Comparison of ENCODE assay signal across 8 cellular contexts in genomic region chr6:31736026-31736767, GRCh38. TPM values are rescaled to one million over a fixed set of nuclear protein-coding genes. Genes with fewer than 3 reads are reported as not detected.
DNase-seq lines count a peak whose midpoint lies in the region; ATAC-seq and TF ChIP-seq lines count a peak whose summit lies in the region.

CLIC1 (minus strand) TSS chr6:31736530; CDS start chr6:31736300, 230 bp downstream.

- H3K27me3 ChIP-seq in duodenal mucosa (ENCODE audit: control insufficient read depth in 1 of 2, insufficient read depth in 2 of 2, low read length in 2 of 2) = no peaks in the 10 kb centered on the region
- no peaks in the 10 kb centered on the region for H3K27me3 ChIP-seq in lower lobe of right lung (ENCODE audit: low read depth)

- POLR2A ChIA-PET in activated CD4-positive, alpha-beta memory T cell treated with anti-CD3 and anti-CD28 coated beads, Interleukin-2, amount 10 ng/mL, durations not matched to agents 7 days and 5 days (lab: Charles Lee) = interaction anchor here (0.7 to 10.6 kb wide), 28 partner anchors 11 to 241 kb away, joined by 3 to 130 read pairs (median 21); partner anchors contain the start of genes ABHD16A, ATP6V1G2, BAG6 and CSNK2B

- in situ Hi-C loops in Caki2 (cut with HindIII; ENCODE audit: low pct_unique_long_range_greater_than_20kb, low sequenced_read_pairs) = no loop called here

- peak; percentile 89 for DNase-seq in Caki2 (ENCODE audit: low read depth)
- peak; percentile 52 for DNase-seq in NCI-H82 treated with DMSO at 0.1 percent for 48 hours (lab: John Stamatoyannopoulos, UW; ENCODE audit: unreplicated experiment)
- peak; percentile 88 for DNase-seq in activated CD4-positive, alpha-beta memory T cell treated with anti-CD3 and anti-CD28 coated beads, Interleukin-2, amount 10 ng/mL, durations not matched to agents 7 days and 5 days
- DNase-seq in lower lobe of right lung = peak; percentile 89
- peak; percentile 61 for DNase-seq in stimulated activated CD8-positive, alpha-beta memory T cell treated with anti-CD3 and anti-CD28 coated beads, Interleukin-12 subunit alpha, Interleukin-12 subunit beta, amount 100 ng/mL, for 1 hour (ENCODE audit: low read depth)
- DNase-seq in putamen (ENCODE audit: low spot score) = no peak

- CTCF ChIA-PET in activated CD4-positive, alpha-beta memory T cell treated with anti-CD3 and anti-CD28 coated beads, Interleukin-2, amount 10 ng/mL, durations not matched to agents 7 days and 5 days (lab: Charles Lee) = interaction anchor here (0.5 to 6.9 kb wide), 11 partner anchors 9 to 95 kb away, joined by 3 to 61 read pairs (median 4); partner anchors contain the start of genes C6orf47, HSPA1A, HSPA1B and HSPA1L

- peaks cover 66% of the 10 kb centered on the region for H3K4me1 Mint-ChIP-seq in activated CD4-positive, alpha-beta memory T cell treated with anti-CD3 and anti-CD28 coated beads, Interleukin-2, amount 10 ng/mL, durations not matched to agents 7 days and 5 days

- H3K27ac Mint-ChIP-seq in activated CD4-positive, alpha-beta memory T cell treated with anti-CD3 and anti-CD28 coated beads, Interleukin-2, amount 10 ng/mL, durations not matched to agents 7 days and 5 days = peak within 1 kb of the TSS; percentile 95

- H3K9ac ChIP-seq in duodenal mucosa (ENCODE audit: low read depth in 1 of 2, low read length in 2 of 2) = peak within 1 kb of the TSS; percentile 97

- H3K4me3 ChIP-seq in duodenal mucosa (ENCODE audit: low read depth in 1 of 2, low read length in 2 of 2) (peak within 1 kb of the TSS; percentile 91 to 95), lower lobe of right lung (peak within 1 kb of the TSS; percentile 86)

- H3K9me3 ChIP-seq in duodenal mucosa (ENCODE audit: control insufficient read depth in 1 of 2, low read length in 2 of 2) = no peaks in the 10 kb centered on the region
- no peaks in the 10 kb centered on the region for H3K9me3 ChIP-seq in lower lobe of right lung

- TF ChIP-seq CTCF in lower lobe of right lung (IDR thresholded peaks at IDR 0.05) = no peak

- intact Hi-C loops in lower lobe of right lung (cut with DNase I) = loop anchor here (10.0 kb wide), 1 partner anchor 99 kb away; no protein-coding TSS in a partner anchor

- no peaks in the 10 kb centered on the region for H3K27me3 Mint-ChIP-seq in activated CD4-positive, alpha-beta memory T cell treated with anti-CD3 and anti-CD28 coated beads, Interleukin-2, amount 10 ng/mL, durations not matched to agents 7 days and 5 days

- ATAC-seq in HG03045 (IDR thresholded peaks at IDR 0.05; ENCODE audit: unreplicated experiment) = peak; percentile 33
- ATAC-seq in lower lobe of right lung = peak; percentile 66 to 77

- H3K36me3 ChIP-seq in duodenal mucosa (ENCODE audit: control insufficient read depth in 1 of 2, insufficient read depth in 2 of 2, low read length in 2 of 2) (peaks cover 25 to 27% of the 10 kb centered on the region in 2 donors), lower lobe of right lung (peaks cover 32% of the 10 kb centered on the region)

- H3K36me3 Mint-ChIP-seq in activated CD4-positive, alpha-beta memory T cell treated with anti-CD3 and anti-CD28 coated beads, Interleukin-2, amount 10 ng/mL, durations not matched to agents 7 days and 5 days (ENCODE audit: low read depth) = peaks cover 55% of the 10 kb centered on the region

- peak within 1 kb of the TSS; percentile 99 for H3K4me3 Mint-ChIP-seq in activated CD4-positive, alpha-beta memory T cell treated with anti-CD3 and anti-CD28 coated beads, Interleukin-2, amount 10 ng/mL, durations not matched to agents 7 days and 5 days

- H3K27ac ChIP-seq in duodenal mucosa (ENCODE audit: low read depth, low read length) (peak within 1 kb of the TSS; percentile 94), lower lobe of right lung (peak within 1 kb of the TSS; percentile 93)

- peaks cover 49 to 58% of the 10 kb centered on the region in 2 donors for H3K4me1 ChIP-seq in duodenal mucosa (ENCODE audit: control insufficient read depth in 1 of 2, insufficient read depth in 2 of 2, low read length in 2 of 2)
- peaks cover 74% of the 10 kb centered on the region for H3K4me1 ChIP-seq in lower lobe of right lung

- H3K9me3 Mint-ChIP-seq in activated CD4-positive, alpha-beta memory T cell treated with anti-CD3 and anti-CD28 coated beads, Interleukin-2, amount 10 ng/mL, durations not matched to agents 7 days and 5 days = no peaks in the 10 kb centered on the region

RNA-seq across cellular contexts. Expression of gene CLIC1, which starts in this region (rescaled TPM):
- 1,335 and 1,598 TPM in 2 replicates for total RNA-seq in Caki2 (2014; rRNA removed; shearing (Covaris generic); ENCODE audit: low replicate concordance)
- total RNA-seq in activated CD4-positive, alpha-beta memory T cell treated with anti-CD3 and anti-CD28 coated beads, Interleukin-2, amount 10 ng/mL, durations not matched to agents 7 days and 5 days = 100 to 1,000 TPM; 640 to 644 TPM
- total RNA-seq in lower lobe of right lung = 310 TPM
